1 cellular context compared by ENCODE assay signal in the genomic region with DNA sequence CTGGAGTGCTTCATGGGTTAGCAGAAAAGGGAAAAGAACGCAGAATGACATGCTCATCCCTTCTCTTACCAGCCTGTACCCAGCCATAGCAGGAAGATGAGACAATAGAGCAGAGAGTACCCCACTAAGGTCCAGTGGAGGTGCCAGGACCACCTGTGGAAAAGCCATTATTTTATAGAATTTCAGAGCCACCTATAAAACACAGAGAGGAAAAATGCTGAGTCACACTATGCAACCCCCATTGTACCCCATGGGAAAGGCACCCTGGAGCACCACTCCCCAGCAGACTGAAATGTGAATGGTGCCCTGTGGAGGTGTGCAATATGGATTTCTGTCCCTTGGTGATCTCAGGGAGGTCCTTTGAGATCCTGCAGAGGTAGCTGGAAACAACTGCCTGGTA.
TF ChIP-seq lines count a peak whose summit lies in the region.

No MANE protein-coding gene starts in this region.

TF ChIP-seq in GM23338, 12 proteins besides CTCF, POLR2A, EP300 and RAD21 (continued from another document):
- TF ChIP-seq, protein P1, sequence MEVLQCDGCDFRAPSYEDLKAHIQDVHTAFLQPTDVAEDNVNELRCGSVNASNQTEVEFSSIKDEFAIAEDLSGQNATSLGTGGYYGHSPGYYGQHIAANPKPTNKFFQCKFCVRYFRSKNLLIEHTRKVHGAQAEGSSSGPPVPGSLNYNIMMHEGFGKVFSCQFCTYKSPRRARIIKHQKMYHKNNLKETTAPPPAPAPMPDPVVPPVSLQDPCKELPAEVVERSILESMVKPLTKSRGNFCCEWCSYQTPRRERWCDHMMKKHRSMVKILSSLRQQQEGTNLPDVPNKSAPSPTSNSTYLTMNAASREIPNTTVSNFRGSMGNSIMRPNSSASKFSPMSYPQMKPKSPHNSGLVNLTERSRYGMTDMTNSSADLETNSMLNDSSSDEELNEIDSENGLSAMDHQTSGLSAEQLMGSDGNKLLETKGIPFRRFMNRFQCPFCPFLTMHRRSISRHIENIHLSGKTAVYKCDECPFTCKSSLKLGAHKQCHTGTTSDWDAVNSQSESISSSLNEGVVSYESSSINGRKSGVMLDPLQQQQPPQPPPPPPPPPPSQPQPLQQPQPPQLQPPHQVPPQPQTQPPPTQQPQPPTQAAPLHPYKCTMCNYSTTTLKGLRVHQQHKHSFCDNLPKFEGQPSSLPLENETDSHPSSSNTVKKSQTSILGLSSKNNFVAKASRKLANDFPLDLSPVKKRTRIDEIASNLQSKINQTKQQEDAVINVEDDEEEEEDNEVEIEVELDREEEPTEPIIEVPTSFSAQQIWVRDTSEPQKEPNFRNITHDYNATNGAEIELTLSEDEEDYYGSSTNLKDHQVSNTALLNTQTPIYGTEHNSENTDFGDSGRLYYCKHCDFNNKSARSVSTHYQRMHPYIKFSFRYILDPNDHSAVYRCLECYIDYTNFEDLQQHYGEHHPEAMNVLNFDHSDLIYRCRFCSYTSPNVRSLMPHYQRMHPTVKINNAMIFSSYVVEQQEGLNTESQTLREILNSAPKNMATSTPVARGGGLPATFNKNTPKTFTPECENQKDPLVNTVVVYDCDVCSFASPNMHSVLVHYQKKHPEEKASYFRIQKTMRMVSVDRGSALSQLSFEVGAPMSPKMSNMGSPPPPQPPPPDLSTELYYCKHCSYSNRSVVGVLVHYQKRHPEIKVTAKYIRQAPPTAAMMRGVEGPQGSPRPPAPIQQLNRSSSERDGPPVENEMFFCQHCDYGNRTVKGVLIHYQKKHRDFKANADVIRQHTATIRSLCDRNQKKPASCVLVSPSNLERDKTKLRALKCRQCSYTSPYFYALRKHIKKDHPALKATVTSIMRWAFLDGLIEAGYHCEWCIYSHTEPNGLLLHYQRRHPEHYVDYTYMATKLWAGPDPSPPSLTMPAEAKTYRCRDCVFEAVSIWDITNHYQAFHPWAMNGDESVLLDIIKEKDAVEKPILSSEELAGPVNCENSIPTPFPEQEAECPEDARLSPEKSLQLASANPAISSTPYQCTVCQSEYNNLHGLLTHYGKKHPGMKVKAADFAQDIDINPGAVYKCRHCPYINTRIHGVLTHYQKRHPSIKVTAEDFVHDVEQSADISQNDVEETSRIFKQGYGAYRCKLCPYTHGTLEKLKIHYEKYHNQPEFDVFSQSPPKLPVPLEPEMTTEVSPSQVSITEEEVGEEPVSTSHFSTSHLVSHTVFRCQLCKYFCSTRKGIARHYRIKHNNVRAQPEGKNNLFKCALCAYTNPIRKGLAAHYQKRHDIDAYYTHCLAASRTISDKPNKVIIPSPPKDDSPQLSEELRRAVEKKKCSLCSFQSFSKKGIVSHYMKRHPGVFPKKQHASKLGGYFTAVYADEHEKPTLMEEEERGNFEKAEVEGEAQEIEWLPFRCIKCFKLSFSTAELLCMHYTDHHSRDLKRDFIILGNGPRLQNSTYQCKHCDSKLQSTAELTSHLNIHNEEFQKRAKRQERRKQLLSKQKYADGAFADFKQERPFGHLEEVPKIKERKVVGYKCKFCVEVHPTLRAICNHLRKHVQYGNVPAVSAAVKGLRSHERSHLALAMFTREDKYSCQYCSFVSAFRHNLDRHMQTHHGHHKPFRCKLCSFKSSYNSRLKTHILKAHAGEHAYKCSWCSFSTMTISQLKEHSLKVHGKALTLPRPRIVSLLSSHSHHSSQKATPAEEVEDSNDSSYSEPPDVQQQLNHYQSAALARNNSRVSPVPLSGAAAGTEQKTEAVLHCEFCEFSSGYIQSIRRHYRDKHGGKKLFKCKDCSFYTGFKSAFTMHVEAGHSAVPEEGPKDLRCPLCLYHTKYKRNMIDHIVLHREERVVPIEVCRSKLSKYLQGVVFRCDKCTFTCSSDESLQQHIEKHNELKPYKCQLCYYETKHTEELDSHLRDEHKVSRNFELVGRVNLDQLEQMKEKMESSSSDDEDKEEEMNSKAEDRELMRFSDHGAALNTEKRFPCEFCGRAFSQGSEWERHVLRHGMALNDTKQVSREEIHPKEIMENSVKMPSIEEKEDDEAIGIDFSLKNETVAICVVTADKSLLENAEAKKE (CRISPR knock-in tag; IDR thresholded peaks at IDR 0.05) = no peak
